Comparison of ENCODE assay signal across 8 cellular contexts in genomic region chr12:77324763-77325468, GRCh38.
DNase-seq lines count a peak whose midpoint lies in the region; ATAC-seq and TF ChIP-seq lines count a peak whose summit lies in the region.

No MANE protein-coding gene starts in this region.

- intact Hi-C loops in lower leg skin (cut with DNase I; ENCODE audit: low total_unique reads), result loop anchor here (10.0 kb wide), 1 partner anchor 260 kb away; the partner anchor contains the start of gene E2F7

- peak overlapping the region; percentile 56 to 68 for H3K4me3 ChIP-seq in duodenal mucosa (ENCODE audit: low read depth in 1 of 2, low read length in 2 of 2)
- peak overlapping the region; percentile 44 for H3K4me3 ChIP-seq in lower leg skin (ENCODE audit: low read depth, poor library complexity, severe bottlenecking)

- WGBS in lower leg skin, 2 donors, result 0% methylated on average over 60 to 64 of the region's 64 CpGs

- H3K36me3 ChIP-seq in duodenal mucosa (ENCODE audit: control insufficient read depth in 1 of 2, insufficient read depth in 2 of 2, low read length in 2 of 2), result no peaks in the 10 kb centered on the region

- DNase-seq in activated T-cell treated with anti-CD3 and anti-CD28 coated beads for 48 hours (ENCODE audit: low read depth) (peak; percentile 27), HCEC 1CT (peak; percentile 72), LoVo (ENCODE audit: low spot score) (peak; percentile 76), lower leg skin (ENCODE audit: low spot score in 2 of 2) (peak; percentile 28 to 93)
- no peak for DNase-seq in activated T-cell treated with anti-CD3 and anti-CD28 coated beads, Interleukin-2, amount 50 U/mL, for 1 hour
- DNase-seq in stimulated activated CD8-positive, alpha-beta memory T cell treated with anti-CD3 and anti-CD28 coated beads, Interleukin-2, amount 100 ng/mL, for 48 hours (ENCODE audit: low read depth in 2 of 2), result peak; percentile 15 to 20

- peak; percentile 92 for ATAC-seq in SK-N-SH treated with all-trans-retinoic acid at 6 μM for 48 hours

- H3K27ac ChIP-seq in duodenal mucosa (ENCODE audit: low read depth, low read length), result no peak overlapping the region

- no peaks in the 10 kb centered on the region for H3K9me3 ChIP-seq in duodenal mucosa (ENCODE audit: control insufficient read depth in 1 of 2, low read length in 2 of 2)

- H3K4me1 ChIP-seq in duodenal mucosa (ENCODE audit: control insufficient read depth in 1 of 2, insufficient read depth in 2 of 2, low read length in 2 of 2), result peaks cover 0 to 6% of the 10 kb centered on the region in 2 donors

- H3K9ac ChIP-seq in duodenal mucosa (ENCODE audit: low read depth in 1 of 2, low read length in 2 of 2), result peak overlapping the region in 1 of 2 donors; percentile 20

- peaks cover 16 to 20% of the 10 kb centered on the region in 2 donors for H3K27me3 ChIP-seq in duodenal mucosa (ENCODE audit: control insufficient read depth in 1 of 2, insufficient read depth in 2 of 2, low read length in 2 of 2)

- TF ChIP-seq CTCF in lower leg skin (IDR thresholded peaks at IDR 0.05), result no peak

- no peak for TF ChIP-seq POLR2A in lower leg skin (IDR thresholded peaks at IDR 0.05)

TF ChIP-seq in SK-N-SH treated with all-trans-retinoic acid at 6 μM for 48 hours, 23 proteins besides CTCF, POLR2A, EP300 and RAD21:
- TF ChIP-seq SNAI2 (CRISPR knock-in tag; IDR thresholded peaks at IDR 0.05) (no peak), ESRRG (CRISPR knock-in tag; IDR thresholded peaks at IDR 0.05) (no peak), TOX (CRISPR knock-in tag; IDR thresholded peaks at IDR 0.05; ENCODE audit: borderline replicate concordance) (no peak)
